Comparison of ENCODE assay signal across 1 cellular context in the genomic region with DNA sequence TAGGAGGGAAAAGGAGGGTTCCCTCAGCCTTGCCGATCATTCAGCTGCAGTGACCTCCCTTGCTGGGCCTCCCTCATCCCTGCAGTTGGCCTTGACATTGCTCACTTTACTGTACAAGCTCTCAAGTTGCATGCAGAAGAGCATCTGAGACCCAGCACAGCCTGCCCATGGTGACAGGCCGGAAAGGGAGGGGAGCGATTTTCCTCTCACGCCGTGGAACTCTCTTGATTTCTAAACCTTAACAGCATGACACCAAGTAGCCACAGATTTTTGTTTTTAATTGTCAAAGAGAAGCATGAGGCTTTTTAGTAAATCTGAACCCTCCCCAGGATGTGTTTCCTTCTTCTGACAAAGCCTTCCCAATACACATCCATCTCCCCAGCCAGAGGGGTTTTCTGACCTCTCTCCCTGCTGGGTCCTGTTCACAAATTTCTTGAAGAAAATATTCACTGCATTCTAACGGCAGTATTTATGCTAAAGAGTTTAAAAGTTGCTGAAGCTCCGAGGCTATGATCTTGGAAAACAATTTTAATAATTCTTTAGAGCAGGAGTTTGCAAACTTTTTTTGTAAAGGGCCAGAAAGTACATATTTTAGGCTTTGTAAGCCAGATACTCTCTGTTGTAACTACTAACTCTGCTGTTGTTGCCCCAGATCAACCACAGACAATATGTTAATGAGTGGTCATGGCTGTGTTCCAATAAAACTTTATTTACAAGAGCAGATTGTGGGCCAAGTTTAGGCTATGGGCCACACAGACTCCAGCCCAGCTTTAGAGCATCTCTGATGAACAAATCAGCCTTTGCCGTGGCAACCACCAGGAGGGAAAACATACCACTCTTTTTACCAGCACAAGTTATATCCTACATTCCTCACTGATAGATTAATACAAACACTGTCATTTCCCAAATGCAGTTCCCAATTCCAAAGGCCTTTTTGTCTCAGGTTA.
TF ChIP-seq lines count a peak whose summit lies in the region.

No MANE protein-coding gene starts in this region.

TF ChIP-seq in K562, 482 proteins besides CTCF, POLR2A, EP300 and RAD21 (continued from another document):
- peak; percentile 83 for TF ChIP-seq ZBTB40 (IDR thresholded peaks at IDR 0.05)
- TF ChIP-seq ZBTB40 (CRISPR knock-in tag; IDR thresholded peaks at IDR 0.05) = peak; percentile 55; the same call in 1 of the 2 replicates
